ENCODE assay signal across 8 cellular contexts in the genomic region with DNA sequence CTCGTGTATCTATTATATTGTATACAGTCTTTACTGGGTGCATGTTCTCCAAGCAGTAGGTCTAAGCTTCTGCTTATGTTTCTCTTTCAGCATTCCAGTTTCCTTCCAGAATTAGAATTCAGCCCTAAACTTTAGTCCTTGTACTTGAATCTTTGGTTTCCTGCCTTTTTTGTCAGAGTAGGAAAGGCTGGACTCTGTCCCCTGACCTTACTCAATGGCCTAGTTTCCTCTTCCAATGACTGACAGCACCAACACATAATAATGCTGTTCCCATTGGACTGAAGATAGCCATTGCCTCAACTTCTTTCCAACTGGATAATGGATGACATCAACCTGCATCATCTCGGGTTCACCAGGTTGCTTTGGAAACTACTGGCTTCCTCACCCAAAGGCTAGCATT.
"Had no signal": no experiment of that assay in that cellular context is flagged by ENCODE, and none has a peak within 500 bp of the region (broad histone marks: within the 10 kb centered on the region; RNA-seq: fewer than 3 reads in every experiment).

No MANE protein-coding gene starts in this region.

- H3K27ac ChIP-seq: GM23248, HL-60 had no signal

- H2AFZ ChIP-seq: GM23248 had no signal

- DNase-seq: GM23248, GOT3, H7, HFFc6, IMR-90 had no signal

- H3K9me3 ChIP-seq: HAP-1 had no signal

- ATAC-seq: HCT116 had no signal

- H3K36me3 ChIP-seq: HAP-1 had no signal

- H3K9ac ChIP-seq: GM23248 had no signal

- H3K4me1 ChIP-seq: HAP-1 had no signal

- H3K4me3 ChIP-seq: GM23248, HAP-1 had no signal
